ENCODE assay signal across 8 cellular contexts in the genomic region with DNA sequence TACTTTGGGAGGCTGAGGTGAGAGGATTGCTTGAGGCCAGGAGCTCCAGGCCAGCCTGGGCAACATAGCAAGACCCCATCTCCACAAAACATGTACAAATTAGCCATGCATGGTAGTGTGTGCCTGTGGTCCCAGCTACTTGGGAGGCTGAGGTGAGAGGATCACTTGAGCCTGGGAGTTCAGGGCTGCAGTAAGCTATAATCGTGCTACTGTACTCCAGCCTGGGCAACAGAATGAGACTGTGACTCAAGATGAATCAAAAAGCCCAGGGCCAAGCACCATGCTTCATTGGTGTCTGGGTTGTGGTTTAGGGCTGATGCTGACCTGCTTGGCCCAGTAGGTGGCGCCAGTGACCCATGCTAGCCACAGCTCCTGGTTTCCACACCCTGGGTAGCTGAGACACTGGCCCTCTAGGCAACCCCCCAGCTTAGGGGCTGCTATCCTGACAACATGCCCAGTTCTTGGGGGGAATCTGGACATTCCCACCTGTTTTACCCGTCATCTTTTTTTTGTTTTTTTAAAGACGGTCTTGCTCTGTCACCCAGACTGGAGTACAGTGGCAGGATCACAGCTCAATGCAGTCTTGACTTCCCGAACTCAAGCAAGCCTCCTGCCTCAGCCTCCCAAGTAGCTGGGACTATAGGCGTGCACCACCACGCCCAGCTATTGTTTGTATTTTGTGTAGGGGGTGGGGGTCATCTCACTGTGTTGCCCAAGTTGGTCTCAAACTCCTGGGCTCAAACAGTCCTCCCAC. TPM values are rescaled to one million over a fixed set of nuclear protein-coding genes. Genes with fewer than 3 reads are reported as not detected.
DNase-seq lines count a peak whose midpoint lies in the region; ATAC-seq and TF ChIP-seq lines count a peak whose summit lies in the region.

No MANE protein-coding gene starts in this region.

- TF ChIP-seq CTCF in H9 (conservative IDR thresholded peaks at IDR 0.05) = peak; percentile 96

- H4K20me1 ChIP-seq in H9 (ENCODE audit: control insufficient read depth, insufficient read depth, insufficient read length) = peaks cover 2% of the 10 kb centered on the region

- H3K9me3 Mint-ChIP-seq in H9 = no peaks in the 10 kb centered on the region

- H2AFZ ChIP-seq in H9 (ENCODE audit: low read length) = no peak overlapping the region

- H3K4me3 Mint-ChIP-seq in H9 = no peak overlapping the region

- no peak overlapping the region for H2AK5ac ChIP-seq in H9 (ENCODE audit: insufficient read length, low read length)

- H3K56ac ChIP-seq in H9 (ENCODE audit: insufficient read length, low read depth, low read length) = no peak overlapping the region

- peaks cover 5 to 14% of the 10 kb centered on the region in 2 experiments for H3K4me1 Mint-ChIP-seq in H9

- no peak overlapping the region for H2BK12ac ChIP-seq in H9 (ENCODE audit: insufficient read length, low read depth, low read length)

- H3K4ac ChIP-seq in H9 (ENCODE audit: low read depth, low read length) = no peak overlapping the region

- no peaks in the 10 kb centered on the region for H3K79me1 ChIP-seq in H9 (ENCODE audit: insufficient read depth, low read depth, low read length, poor library complexity, severe bottlenecking)

- no CpG with 5 or more reads among the region's 7 CpGs for WGBS in H9 (ENCODE audit: extremely low coverage, insufficient read length, low lambda C conversion rate)

- no peak overlapping the region for H3K23ac ChIP-seq in H9 (ENCODE audit: insufficient read length, low read depth, low read length)

- no peaks in the 10 kb centered on the region for H3K27me3 Mint-ChIP-seq in H9 (ENCODE audit: low read depth)

- H3K79me2 ChIP-seq in H9 (ENCODE audit: insufficient read depth, low read length) = peaks cover 2% of the 10 kb centered on the region; the same call in 1 of the 2 replicates

- H4K5ac ChIP-seq in H9 (ENCODE audit: insufficient read length, low read depth, low read length) = no peak overlapping the region

- no peak overlapping the region for H2BK15ac ChIP-seq in H9 (ENCODE audit: low read depth, low read length)

- H3T11ph ChIP-seq in H9 (ENCODE audit: low read length) = no peak overlapping the region

- H3K14ac ChIP-seq in H9 (ENCODE audit: insufficient read depth, low read length) = no peak overlapping the region

- H2BK20ac ChIP-seq in H9 (ENCODE audit: low read depth, low read length, poor library complexity, severe bottlenecking) = no peak overlapping the region

- no peak overlapping the region for H3K4me2 ChIP-seq in H9 (ENCODE audit: insufficient read depth, insufficient read length, low read length)

- no peak for ATAC-seq in HG02623 (IDR thresholded peaks at IDR 0.05; ENCODE audit: unreplicated experiment)

- peaks cover 6 to 37% (median 24%) of the 10 kb centered on the region in 3 experiments; a peak in 5 of 7 replicates for H3K36me3 Mint-ChIP-seq in H9 (ENCODE audit: insufficient read depth in 1 of 3, low read depth in 3 of 3)

- no peak overlapping the region for H3K9ac ChIP-seq in H9 (ENCODE audit: extremely low read depth, insufficient read length, low read length)

- peak; percentile 66 for DNase-seq in COLO668 (lab: John Stamatoyannopoulos, UW; ENCODE audit: unreplicated experiment)
- DNase-seq in H9 = peak; percentile 79
- peak; percentile 69 for DNase-seq in NCI-H69 (lab: John Stamatoyannopoulos, UW)
- peak; percentile 81 to 84 for DNase-seq in activated CD4-positive, alpha-beta T cell treated with anti-CD3 and anti-CD28 coated beads, Interleukin-2, amount 50 U/mL, for 4 hours
- peak; percentile 34 to 68 for DNase-seq in dermis microvascular lymphatic vessel endothelial cell (ENCODE audit: low read depth in 2 of 2)
- peak; percentile 78 to 80 for DNase-seq in lung microvascular endothelial cell (ENCODE audit: low read depth in 2 of 2)
- DNase-seq in stimulated activated CD8-positive, alpha-beta memory T cell treated with anti-CD3 and anti-CD28 coated beads, Interleukin-15, amount 100 ng/mL, for 1 hour (ENCODE audit: low read depth) = peak; percentile 75

- H2BK120ac ChIP-seq in H9 (ENCODE audit: low read depth, low read length, poor library complexity, severe bottlenecking) = no peak overlapping the region

- H3K27ac Mint-ChIP-seq in H9 = no peak overlapping the region

- H3K27ac ChIP-seq in H9 (ENCODE audit: insufficient read length, low read depth, low read length) = no peak overlapping the region

- H2BK5ac ChIP-seq in H9 (ENCODE audit: insufficient read length, low read length) = no peak overlapping the region

- no peak overlapping the region for H4K91ac ChIP-seq in H9 (ENCODE audit: insufficient read length, low read depth, low read length)

- no peaks in the 10 kb centered on the region for H3K9me3 ChIP-seq in H9 (ENCODE audit: control insufficient read depth, low read depth, low read length)

- H3K23me2 ChIP-seq in H9 (ENCODE audit: insufficient read length, low read depth, low read length, poor library complexity, severe bottlenecking) = peaks cover 10% of the 10 kb centered on the region

- H3K27me3 ChIP-seq in H9 (ENCODE audit: insufficient read depth, low read length) = no peaks in the 10 kb centered on the region

- no peak overlapping the region for H3K18ac ChIP-seq in H9 (ENCODE audit: insufficient read length, low read depth, low read length)

- H4K8ac ChIP-seq in H9 (replicated peaks; ENCODE audit: insufficient read length, low read depth, low read length) = no peak overlapping the region

- H3K4me1 ChIP-seq in H9 (ENCODE audit: insufficient read depth, low read length) = peaks cover 3% of the 10 kb centered on the region; the same call in 1 of the 2 replicates

RNA-seq across cellular contexts. Expression of gene CCDC124, which starts 5.5 kb away (rescaled TPM):
- total RNA-seq in H9 (2021) (117 and 119 TPM in 2 replicates), dermis microvascular lymphatic vessel endothelial cell (27.2 and 34.5 TPM in 2 replicates), lung microvascular endothelial cell (29.0 and 33.1 TPM in 2 replicates)

RNA-seq across cellular contexts. Expression of gene KCNN1, which starts 28.6 kb away (rescaled TPM):
- total RNA-seq in H9 (2021) (8.4 and 9.2 TPM in 2 replicates), dermis microvascular lymphatic vessel endothelial cell (under 0.01 and 0.25 TPM in 2 replicates), lung microvascular endothelial cell (under 0.01 and 0.22 TPM in 2 replicates)
